In genomic region chr22:27107824-27108223, GRCh38 we compare ENCODE assay signal across 8 cellular contexts.
DNase-seq lines count a peak whose midpoint lies in the region; ATAC-seq and TF ChIP-seq lines count a peak whose summit lies in the region.

No MANE protein-coding gene starts in this region.

- H3K27me3 ChIP-seq in esophagus muscularis mucosa: no peaks in the 10 kb centered on the region

- H3K4me3 ChIP-seq in esophagus muscularis mucosa: no peak overlapping the region

- H3K9me3 ChIP-seq in esophagus muscularis mucosa: no peaks in the 10 kb centered on the region

- H3K4me1 ChIP-seq in esophagus muscularis mucosa: peaks cover 39 to 81% (median 71%) of the 10 kb centered on the region in 4 donors

- WGBS in esophagus muscularis mucosa: 42% methylated on average over 2 of the region's 2 CpGs

- peak overlapping the region; percentile 75 to 86 (median 83) for H3K27ac ChIP-seq in esophagus muscularis mucosa (replicated peaks in 1 of 4)

- TF ChIP-seq POLR2A in esophagus muscularis mucosa (IDR thresholded peaks at IDR 0.05; ENCODE audit: low read depth): no peak

- TF ChIP-seq CTCF in esophagus muscularis mucosa (IDR thresholded peaks at IDR 0.05): no peak

- H3K36me3 ChIP-seq in esophagus muscularis mucosa: no peaks in the 10 kb centered on the region

- peak; percentile 98 for DNase-seq in EL
- DNase-seq in NCI-H524 treated with DMSO at 0.1 percent for 48 hours (lab: John Stamatoyannopoulos, UW): peak; percentile 35
- DNase-seq in esophagus muscularis mucosa (ENCODE audit: extremely low spot score): no peak
- peak; percentile 51 for DNase-seq in pons (ENCODE audit: low spot score)
- DNase-seq in germinal center (ENCODE audit: low spot score): no peak
- DNase-seq in stimulated activated CD4-positive, alpha-beta T cell treated with anti-CD3 and anti-CD28 coated beads, Interleukin-4, amount 100 ng/mL, for 24 hours: no peak
- DNase-seq in NCI-H1417 treated with DMSO at 0.1 percent for 48 hours (lab: John Stamatoyannopoulos, UW): no peak

- TF ChIP-seq EP300 in esophagus muscularis mucosa (IDR thresholded peaks at IDR 0.05): no peak

- ATAC-seq in HG02623 (IDR thresholded peaks at IDR 0.05; ENCODE audit: unreplicated experiment): no peak

- intact Hi-C loops in esophagus muscularis mucosa (cut with DNase I): loop anchor here (5.0 kb wide), 1 partner anchor 94 kb away; no protein-coding TSS in a partner anchor

Comparison
In these comparisons a context has a peak if more than half of its experiments do, and no peak if none do; other contexts are left out.
1. DNase-seq: peak in EL (single experiment), NCI-H524 treated with DMSO at 0.1 percent for 48 hours (single experiment) and pons (single experiment); none in esophagus muscularis mucosa (single experiment), germinal center (single experiment), stimulated activated CD4-positive, alpha-beta T cell treated with anti-CD3 and anti-CD28 coated beads, Interleukin-4, amount 100 ng/mL, for 24 hours (single experiment) and NCI-H1417 treated with DMSO at 0.1 percent for 48 hours (single experiment).